1 cellular context compared by ENCODE assay signal in genomic region chr2:54545700-54546450, GRCh38.
TF ChIP-seq lines count a peak whose summit lies in the region.

No MANE protein-coding gene starts in this region.

TF ChIP-seq in HepG2, 621 proteins besides CTCF, POLR2A, EP300 and RAD21 (continued from another document and continues in another):
- TF ChIP-seq GMEB1 (CRISPR knock-in tag; IDR thresholded peaks at IDR 0.05; ENCODE audit: borderline replicate concordance) (0 out of 2 replicates have a peak, but pooled peaks have one; percentile 12), NR2F6 (IDR thresholded peaks at IDR 0.05) (peak; percentile 58; the same call in 1 of the 2 replicates), NR2F6 (CRISPR knock-in tag; IDR thresholded peaks at IDR 0.05) (peak; percentile 71; the same call in 1 of the 2 replicates), NCOR1 (IDR thresholded peaks at IDR 0.05; ENCODE audit: borderline replicate concordance, low read length) (peak; percentile 97), ZHX1 (CRISPR knock-in tag; IDR thresholded peaks at IDR 0.05; ENCODE audit: low read depth) (no peak), CREB1 (IDR thresholded peaks at IDR 0.05) (peak; percentile 50), CREB1 (CRISPR knock-in tag; IDR thresholded peaks at IDR 0.05) (peak; percentile 60), MAX (IDR thresholded peaks at IDR 0.05) (no peak; the same call in 1 of the 2 replicates), ZBTB20 (CRISPR knock-in tag; IDR thresholded peaks at IDR 0.05; ENCODE audit: borderline replicate concordance, low read depth) (peak; percentile 79; the same call in 1 of the 2 replicates), ZNF430 (CRISPR knock-in tag; IDR thresholded peaks at IDR 0.05) (no peak), ZSCAN29 (CRISPR knock-in tag; conservative IDR thresholded peaks at IDR 0.05) (no peak), SMARCE1 (IDR thresholded peaks at IDR 0.05; ENCODE audit: borderline replicate concordance) (0 out of 2 replicates have a peak, but pooled peaks have one; percentile 45), ZNF101 (CRISPR knock-in tag; IDR thresholded peaks at IDR 0.05; ENCODE audit: borderline replicate concordance, low read depth) (no peak), ZNF44 (CRISPR knock-in tag; IDR thresholded peaks at IDR 0.05) (0 out of 2 replicates have a peak, but pooled peaks have one; percentile 59), ZNF577 (CRISPR knock-in tag; IDR thresholded peaks at IDR 0.05; ENCODE audit: borderline replicate concordance, low read depth) (no peak), NFKB2 (CRISPR knock-in tag; IDR thresholded peaks at IDR 0.05; ENCODE audit: borderline replicate concordance) (no peak), ZC3H13 (CRISPR knock-in tag; IDR thresholded peaks at IDR 0.05) (no peak), ZBED4 (CRISPR knock-in tag; IDR thresholded peaks at IDR 0.05; ENCODE audit: borderline replicate concordance) (0 out of 2 replicates have a peak, but pooled peaks have one; percentile 6), ARHGAP35 (CRISPR knock-in tag; IDR thresholded peaks at IDR 0.05; ENCODE audit: borderline replicate concordance) (no peak), NONO (IDR thresholded peaks at IDR 0.05) (no peak), NONO (CRISPR knock-in tag; conservative IDR thresholded peaks at IDR 0.05) (no peak; the same call in 1 of the 2 replicates), ATF4 (CRISPR knock-in tag; IDR thresholded peaks at IDR 0.05) (peak in 1 of 2 experiments; percentile 83; a peak in 2 of 4 replicates), ISL2 (CRISPR knock-in tag; IDR thresholded peaks at IDR 0.05) (peak; percentile 36; the same call in 1 of the 2 replicates), GPN1 (CRISPR knock-in tag; IDR thresholded peaks at IDR 0.05; ENCODE audit: borderline replicate concordance) (no peak), TBP (CRISPR knock-in tag; IDR thresholded peaks at IDR 0.05) (no peak), ZNF784 (CRISPR knock-in tag; IDR thresholded peaks at IDR 0.05; ENCODE audit: borderline replicate concordance) (peak; percentile 81; the same call in 1 of the 2 replicates), PRDM4 (CRISPR knock-in tag; IDR thresholded peaks at IDR 0.05; ENCODE audit: borderline replicate concordance) (no peak), KIAA2018 (CRISPR knock-in tag; IDR thresholded peaks at IDR 0.05; ENCODE audit: borderline replicate concordance) (no peak), TRIM22 (IDR thresholded peaks at IDR 0.05) (no peak), ZNF629 (CRISPR knock-in tag; conservative IDR thresholded peaks at IDR 0.05) (no peak), KAT8 (CRISPR knock-in tag; IDR thresholded peaks at IDR 0.05) (peak; percentile 67), ZNF543 (CRISPR knock-in tag; IDR thresholded peaks at IDR 0.05) (no peak), FOXP1 (IDR thresholded peaks at IDR 0.05) (peak; percentile 71; the same call in 1 of the 2 replicates), FOXP1 (CRISPR knock-in tag; IDR thresholded peaks at IDR 0.05) (peak; percentile 89), ELF3 (CRISPR knock-in tag; IDR thresholded peaks at IDR 0.05) (peak; percentile 98), SP5 (CRISPR knock-in tag; IDR thresholded peaks at IDR 0.05; ENCODE audit: borderline replicate concordance, low read depth) (no peak; the same call in 1 of the 2 replicates)
